8 cellular contexts compared by ENCODE assay signal in the genomic region with DNA sequence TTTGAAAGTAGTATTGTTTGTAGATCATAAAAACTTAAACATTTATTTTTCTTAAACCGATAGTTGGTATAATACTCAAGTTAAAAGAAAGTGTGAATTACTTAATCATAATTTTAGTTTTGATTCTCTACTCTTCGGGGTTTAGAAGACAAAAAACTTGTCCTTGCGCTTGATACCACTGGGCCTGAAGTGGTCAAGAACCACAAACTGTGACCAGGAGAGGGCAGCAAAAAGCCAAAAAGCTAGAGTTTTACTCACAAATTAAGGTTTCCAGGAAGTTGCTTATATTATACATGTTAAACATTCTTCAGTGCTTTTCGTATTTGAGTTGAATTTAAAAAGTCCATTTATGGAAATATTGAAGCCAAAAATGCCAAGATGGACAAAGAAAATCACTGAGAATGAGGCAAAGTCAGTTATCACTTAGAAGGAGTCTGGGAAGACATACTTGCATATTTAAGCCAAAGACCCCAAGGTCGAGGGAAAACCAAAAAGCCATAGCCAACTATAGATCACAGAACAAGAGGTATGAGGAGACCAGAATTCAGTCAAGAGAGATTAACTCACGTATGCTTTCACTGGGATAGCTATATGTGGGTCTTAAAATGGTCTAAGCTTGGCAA. TPM values are rescaled to one million over a fixed set of nuclear protein-coding genes. Genes with fewer than 3 reads are reported as not detected.
DNase-seq lines count a peak whose midpoint lies in the region; ATAC-seq and TF ChIP-seq lines count a peak whose summit lies in the region.

No MANE protein-coding gene starts in this region.

- CTCF ChIA-PET in activated CD4-positive, alpha-beta T cell treated with anti-CD3 and anti-CD28 coated beads, Interleukin-2, amount 10 ng/mL, durations not matched to agents 7 days and 5 days (lab: Charles Lee) = interaction anchor here (0.7 to 1.2 kb wide), 3 partner anchors 27 to 189 kb away, joined by 3 to 8 read pairs (median 3); no protein-coding TSS in a partner anchor

- TF ChIP-seq EP300 in Ishikawa (IDR thresholded peaks at IDR 0.05; ENCODE audit: borderline replicate concordance) = no peak

- H3K27me3 Mint-ChIP-seq in activated CD4-positive, alpha-beta T cell treated with anti-CD3 and anti-CD28 coated beads, Interleukin-2, amount 10 ng/mL, durations not matched to agents 7 days and 5 days = no peaks in the 10 kb centered on the region

- no peak overlapping the region for H3K4me3 Mint-ChIP-seq in activated CD4-positive, alpha-beta T cell treated with anti-CD3 and anti-CD28 coated beads, Interleukin-2, amount 10 ng/mL, durations not matched to agents 7 days and 5 days

- no peak for ATAC-seq in GM19463 (IDR thresholded peaks at IDR 0.05; ENCODE audit: unreplicated experiment)

- H3K4me1 Mint-ChIP-seq in activated CD4-positive, alpha-beta T cell treated with anti-CD3 and anti-CD28 coated beads, Interleukin-2, amount 10 ng/mL, durations not matched to agents 7 days and 5 days = peaks cover 2% of the 10 kb centered on the region

- H3K27ac Mint-ChIP-seq in activated CD4-positive, alpha-beta T cell treated with anti-CD3 and anti-CD28 coated beads, Interleukin-2, amount 10 ng/mL, durations not matched to agents 7 days and 5 days = no peak overlapping the region

- H3K36me3 Mint-ChIP-seq in activated CD4-positive, alpha-beta T cell treated with anti-CD3 and anti-CD28 coated beads, Interleukin-2, amount 10 ng/mL, durations not matched to agents 7 days and 5 days (ENCODE audit: low read depth) = peaks cover 2% of the 10 kb centered on the region

- no peaks in the 10 kb centered on the region for H3K9me3 Mint-ChIP-seq in activated CD4-positive, alpha-beta T cell treated with anti-CD3 and anti-CD28 coated beads, Interleukin-2, amount 10 ng/mL, durations not matched to agents 7 days and 5 days

- TF ChIP-seq RAD21 in Ishikawa (IDR thresholded peaks at IDR 0.05; ENCODE audit: low read depth) = peak; percentile 52

- peak; percentile 2 for DNase-seq in NCI-H1105 (lab: John Stamatoyannopoulos, UW)
- DNase-seq in NCI-H1105 treated with DMSO at 0.1 percent for 48 hours (lab: John Stamatoyannopoulos, UW) = no peak
- DNase-seq in activated CD4-positive, alpha-beta T cell treated with anti-CD3 and anti-CD28 coated beads, Interleukin-2, amount 10 ng/mL, durations not matched to agents 7 days and 5 days = peak; percentile 35
- DNase-seq in inferior parietal cortex (ENCODE audit: extremely low spot score) = peak; percentile 56
- DNase-seq in NCI-H1436 (lab: John Stamatoyannopoulos, UW) = no peak
- DNase-seq in NCI-H2171 (lab: John Stamatoyannopoulos, UW) = no peak

- POLR2A ChIA-PET in activated CD4-positive, alpha-beta T cell treated with anti-CD3 and anti-CD28 coated beads, Interleukin-2, amount 10 ng/mL, durations not matched to agents 7 days and 5 days (lab: Charles Lee) = no interaction called here

TF ChIP-seq in Ishikawa, 13 proteins besides CTCF, POLR2A, EP300 and RAD21:
- TF ChIP-seq FOXM1 (IDR thresholded peaks at IDR 0.05; ENCODE audit: borderline replicate concordance, low read depth) (no peak), EGR1 (IDR thresholded peaks at IDR 0.05) (no peak), YY1 (IDR thresholded peaks at IDR 0.05; ENCODE audit: low read depth) (no peak), TEAD4 (IDR thresholded peaks at IDR 0.05) (no peak), CREB1 (IDR thresholded peaks at IDR 0.05; ENCODE audit: low read depth) (no peak), ZBTB7A (IDR thresholded peaks at IDR 0.05; ENCODE audit: low read depth) (no peak), NFIC (IDR thresholded peaks at IDR 0.05) (no peak), TAF1 (IDR thresholded peaks at IDR 0.05; ENCODE audit: low read depth) (no peak), TCF12 (IDR thresholded peaks at IDR 0.05; ENCODE audit: low read depth) (no peak), CEBPB (IDR thresholded peaks at IDR 0.05) (no peak)
- TF ChIP-seq, protein P1, sequence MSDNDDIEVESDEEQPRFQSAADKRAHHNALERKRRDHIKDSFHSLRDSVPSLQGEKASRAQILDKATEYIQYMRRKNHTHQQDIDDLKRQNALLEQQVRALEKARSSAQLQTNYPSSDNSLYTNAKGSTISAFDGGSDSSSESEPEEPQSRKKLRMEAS (IDR thresholded peaks at IDR 0.05) = no peak
- TF ChIP-seq, protein P2, sequence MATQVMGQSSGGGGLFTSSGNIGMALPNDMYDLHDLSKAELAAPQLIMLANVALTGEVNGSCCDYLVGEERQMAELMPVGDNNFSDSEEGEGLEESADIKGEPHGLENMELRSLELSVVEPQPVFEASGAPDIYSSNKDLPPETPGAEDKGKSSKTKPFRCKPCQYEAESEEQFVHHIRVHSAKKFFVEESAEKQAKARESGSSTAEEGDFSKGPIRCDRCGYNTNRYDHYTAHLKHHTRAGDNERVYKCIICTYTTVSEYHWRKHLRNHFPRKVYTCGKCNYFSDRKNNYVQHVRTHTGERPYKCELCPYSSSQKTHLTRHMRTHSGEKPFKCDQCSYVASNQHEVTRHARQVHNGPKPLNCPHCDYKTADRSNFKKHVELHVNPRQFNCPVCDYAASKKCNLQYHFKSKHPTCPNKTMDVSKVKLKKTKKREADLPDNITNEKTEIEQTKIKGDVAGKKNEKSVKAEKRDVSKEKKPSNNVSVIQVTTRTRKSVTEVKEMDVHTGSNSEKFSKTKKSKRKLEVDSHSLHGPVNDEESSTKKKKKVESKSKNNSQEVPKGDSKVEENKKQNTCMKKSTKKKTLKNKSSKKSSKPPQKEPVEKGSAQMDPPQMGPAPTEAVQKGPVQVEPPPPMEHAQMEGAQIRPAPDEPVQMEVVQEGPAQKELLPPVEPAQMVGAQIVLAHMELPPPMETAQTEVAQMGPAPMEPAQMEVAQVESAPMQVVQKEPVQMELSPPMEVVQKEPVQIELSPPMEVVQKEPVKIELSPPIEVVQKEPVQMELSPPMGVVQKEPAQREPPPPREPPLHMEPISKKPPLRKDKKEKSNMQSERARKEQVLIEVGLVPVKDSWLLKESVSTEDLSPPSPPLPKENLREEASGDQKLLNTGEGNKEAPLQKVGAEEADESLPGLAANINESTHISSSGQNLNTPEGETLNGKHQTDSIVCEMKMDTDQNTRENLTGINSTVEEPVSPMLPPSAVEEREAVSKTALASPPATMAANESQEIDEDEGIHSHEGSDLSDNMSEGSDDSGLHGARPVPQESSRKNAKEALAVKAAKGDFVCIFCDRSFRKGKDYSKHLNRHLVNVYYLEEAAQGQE (IDR thresholded peaks at IDR 0.05; ENCODE audit: low read depth) = no peak
- TF ChIP-seq, protein P3, sequence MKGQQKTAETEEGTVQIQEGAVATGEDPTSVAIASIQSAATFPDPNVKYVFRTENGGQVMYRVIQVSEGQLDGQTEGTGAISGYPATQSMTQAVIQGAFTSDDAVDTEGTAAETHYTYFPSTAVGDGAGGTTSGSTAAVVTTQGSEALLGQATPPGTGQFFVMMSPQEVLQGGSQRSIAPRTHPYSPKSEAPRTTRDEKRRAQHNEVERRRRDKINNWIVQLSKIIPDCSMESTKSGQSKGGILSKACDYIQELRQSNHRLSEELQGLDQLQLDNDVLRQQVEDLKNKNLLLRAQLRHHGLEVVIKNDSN (IDR thresholded peaks at IDR 0.05) = no peak

RNA-seq across cellular contexts. Expression of a gene that starts 34.2 kb away (rescaled TPM):
- 1 to 10 TPM; 9.6 to 9.7 TPM for total RNA-seq in activated CD4-positive, alpha-beta T cell treated with anti-CD3 and anti-CD28 coated beads, Interleukin-2, amount 10 ng/mL, durations not matched to agents 7 days and 5 days

RNA-seq across cellular contexts. Expression of a gene that starts 34.5 kb away (rescaled TPM):
- total RNA-seq in activated CD4-positive, alpha-beta T cell treated with anti-CD3 and anti-CD28 coated beads, Interleukin-2, amount 10 ng/mL, durations not matched to agents 7 days and 5 days = 10 to 100 TPM; 58.7 to 70.3 TPM

RNA-seq across cellular contexts. Expression of a gene that starts 35.7 kb away (rescaled TPM):
- 10 to 100 TPM; 37.0 to 38.7 TPM for total RNA-seq in activated CD4-positive, alpha-beta T cell treated with anti-CD3 and anti-CD28 coated beads, Interleukin-2, amount 10 ng/mL, durations not matched to agents 7 days and 5 days

Comparison
In these comparisons a context has a peak if more than half of its experiments do, and no peak if none do; other contexts are left out.
1. DNase-seq: peak in NCI-H1105 (single experiment), activated CD4-positive, alpha-beta T cell treated with anti-CD3 and anti-CD28 coated beads, Interleukin-2, amount 10 ng/mL, durations not matched to agents 7 days and 5 days (single experiment) and inferior parietal cortex (single experiment); none in NCI-H1105 treated with DMSO at 0.1 percent for 48 hours (single experiment), NCI-H1436 (single experiment) and NCI-H2171 (single experiment).